In the genomic region with DNA sequence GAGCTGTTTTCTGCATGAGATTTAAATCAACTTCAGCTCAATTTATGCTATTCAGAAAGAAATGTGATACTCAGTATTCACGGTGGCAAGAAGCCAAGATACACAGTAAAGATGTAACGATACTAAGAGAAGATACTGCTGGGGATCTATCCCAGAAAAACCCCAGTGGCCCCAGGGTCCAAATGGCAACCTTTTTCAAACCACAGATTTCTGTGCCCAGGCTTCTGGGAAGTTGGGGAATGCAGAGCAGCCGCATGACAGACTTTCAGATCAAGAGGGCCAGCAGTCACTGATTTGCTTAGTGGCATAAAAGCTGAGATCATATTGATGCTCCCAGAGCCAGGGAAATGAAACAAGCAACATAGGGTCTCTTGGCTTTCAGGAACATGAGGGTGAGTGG, we compare ENCODE assay signal across 1 cellular context.
TF ChIP-seq lines count a peak whose summit lies in the region.

No MANE protein-coding gene starts in this region.

TF ChIP-seq in GM23338, 12 proteins besides CTCF, POLR2A, EP300 and RAD21 (continued from another document):
- TF ChIP-seq, protein P1, sequence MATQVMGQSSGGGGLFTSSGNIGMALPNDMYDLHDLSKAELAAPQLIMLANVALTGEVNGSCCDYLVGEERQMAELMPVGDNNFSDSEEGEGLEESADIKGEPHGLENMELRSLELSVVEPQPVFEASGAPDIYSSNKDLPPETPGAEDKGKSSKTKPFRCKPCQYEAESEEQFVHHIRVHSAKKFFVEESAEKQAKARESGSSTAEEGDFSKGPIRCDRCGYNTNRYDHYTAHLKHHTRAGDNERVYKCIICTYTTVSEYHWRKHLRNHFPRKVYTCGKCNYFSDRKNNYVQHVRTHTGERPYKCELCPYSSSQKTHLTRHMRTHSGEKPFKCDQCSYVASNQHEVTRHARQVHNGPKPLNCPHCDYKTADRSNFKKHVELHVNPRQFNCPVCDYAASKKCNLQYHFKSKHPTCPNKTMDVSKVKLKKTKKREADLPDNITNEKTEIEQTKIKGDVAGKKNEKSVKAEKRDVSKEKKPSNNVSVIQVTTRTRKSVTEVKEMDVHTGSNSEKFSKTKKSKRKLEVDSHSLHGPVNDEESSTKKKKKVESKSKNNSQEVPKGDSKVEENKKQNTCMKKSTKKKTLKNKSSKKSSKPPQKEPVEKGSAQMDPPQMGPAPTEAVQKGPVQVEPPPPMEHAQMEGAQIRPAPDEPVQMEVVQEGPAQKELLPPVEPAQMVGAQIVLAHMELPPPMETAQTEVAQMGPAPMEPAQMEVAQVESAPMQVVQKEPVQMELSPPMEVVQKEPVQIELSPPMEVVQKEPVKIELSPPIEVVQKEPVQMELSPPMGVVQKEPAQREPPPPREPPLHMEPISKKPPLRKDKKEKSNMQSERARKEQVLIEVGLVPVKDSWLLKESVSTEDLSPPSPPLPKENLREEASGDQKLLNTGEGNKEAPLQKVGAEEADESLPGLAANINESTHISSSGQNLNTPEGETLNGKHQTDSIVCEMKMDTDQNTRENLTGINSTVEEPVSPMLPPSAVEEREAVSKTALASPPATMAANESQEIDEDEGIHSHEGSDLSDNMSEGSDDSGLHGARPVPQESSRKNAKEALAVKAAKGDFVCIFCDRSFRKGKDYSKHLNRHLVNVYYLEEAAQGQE (IDR thresholded peaks at IDR 0.05; ENCODE audit: unreplicated experiment) = no peak
- TF ChIP-seq CREB1 (CRISPR knock-in tag; IDR thresholded peaks at IDR 0.05; ENCODE audit: low read depth) (no peak), NANOG (IDR thresholded peaks at IDR 0.05; ENCODE audit: borderline replicate concordance) (no peak), EZH2phosphoT487 (IDR thresholded peaks at IDR 0.05; ENCODE audit: unreplicated experiment) (no peak), EZH2 (IDR thresholded peaks at IDR 0.05; ENCODE audit: low read depth, unreplicated experiment) (no peak), POLR2AphosphoS5 (IDR thresholded peaks at IDR 0.05; ENCODE audit: low read depth) (no peak), STAT1 (IDR thresholded peaks at IDR 0.05; ENCODE audit: unreplicated experiment) (no peak), ZNF331 (CRISPR knock-in tag; IDR thresholded peaks at IDR 0.05; ENCODE audit: low read depth) (no peak), ZNF114 (CRISPR knock-in tag; IDR thresholded peaks at IDR 0.05) (no peak)
- TF ChIP-seq, protein P2, sequence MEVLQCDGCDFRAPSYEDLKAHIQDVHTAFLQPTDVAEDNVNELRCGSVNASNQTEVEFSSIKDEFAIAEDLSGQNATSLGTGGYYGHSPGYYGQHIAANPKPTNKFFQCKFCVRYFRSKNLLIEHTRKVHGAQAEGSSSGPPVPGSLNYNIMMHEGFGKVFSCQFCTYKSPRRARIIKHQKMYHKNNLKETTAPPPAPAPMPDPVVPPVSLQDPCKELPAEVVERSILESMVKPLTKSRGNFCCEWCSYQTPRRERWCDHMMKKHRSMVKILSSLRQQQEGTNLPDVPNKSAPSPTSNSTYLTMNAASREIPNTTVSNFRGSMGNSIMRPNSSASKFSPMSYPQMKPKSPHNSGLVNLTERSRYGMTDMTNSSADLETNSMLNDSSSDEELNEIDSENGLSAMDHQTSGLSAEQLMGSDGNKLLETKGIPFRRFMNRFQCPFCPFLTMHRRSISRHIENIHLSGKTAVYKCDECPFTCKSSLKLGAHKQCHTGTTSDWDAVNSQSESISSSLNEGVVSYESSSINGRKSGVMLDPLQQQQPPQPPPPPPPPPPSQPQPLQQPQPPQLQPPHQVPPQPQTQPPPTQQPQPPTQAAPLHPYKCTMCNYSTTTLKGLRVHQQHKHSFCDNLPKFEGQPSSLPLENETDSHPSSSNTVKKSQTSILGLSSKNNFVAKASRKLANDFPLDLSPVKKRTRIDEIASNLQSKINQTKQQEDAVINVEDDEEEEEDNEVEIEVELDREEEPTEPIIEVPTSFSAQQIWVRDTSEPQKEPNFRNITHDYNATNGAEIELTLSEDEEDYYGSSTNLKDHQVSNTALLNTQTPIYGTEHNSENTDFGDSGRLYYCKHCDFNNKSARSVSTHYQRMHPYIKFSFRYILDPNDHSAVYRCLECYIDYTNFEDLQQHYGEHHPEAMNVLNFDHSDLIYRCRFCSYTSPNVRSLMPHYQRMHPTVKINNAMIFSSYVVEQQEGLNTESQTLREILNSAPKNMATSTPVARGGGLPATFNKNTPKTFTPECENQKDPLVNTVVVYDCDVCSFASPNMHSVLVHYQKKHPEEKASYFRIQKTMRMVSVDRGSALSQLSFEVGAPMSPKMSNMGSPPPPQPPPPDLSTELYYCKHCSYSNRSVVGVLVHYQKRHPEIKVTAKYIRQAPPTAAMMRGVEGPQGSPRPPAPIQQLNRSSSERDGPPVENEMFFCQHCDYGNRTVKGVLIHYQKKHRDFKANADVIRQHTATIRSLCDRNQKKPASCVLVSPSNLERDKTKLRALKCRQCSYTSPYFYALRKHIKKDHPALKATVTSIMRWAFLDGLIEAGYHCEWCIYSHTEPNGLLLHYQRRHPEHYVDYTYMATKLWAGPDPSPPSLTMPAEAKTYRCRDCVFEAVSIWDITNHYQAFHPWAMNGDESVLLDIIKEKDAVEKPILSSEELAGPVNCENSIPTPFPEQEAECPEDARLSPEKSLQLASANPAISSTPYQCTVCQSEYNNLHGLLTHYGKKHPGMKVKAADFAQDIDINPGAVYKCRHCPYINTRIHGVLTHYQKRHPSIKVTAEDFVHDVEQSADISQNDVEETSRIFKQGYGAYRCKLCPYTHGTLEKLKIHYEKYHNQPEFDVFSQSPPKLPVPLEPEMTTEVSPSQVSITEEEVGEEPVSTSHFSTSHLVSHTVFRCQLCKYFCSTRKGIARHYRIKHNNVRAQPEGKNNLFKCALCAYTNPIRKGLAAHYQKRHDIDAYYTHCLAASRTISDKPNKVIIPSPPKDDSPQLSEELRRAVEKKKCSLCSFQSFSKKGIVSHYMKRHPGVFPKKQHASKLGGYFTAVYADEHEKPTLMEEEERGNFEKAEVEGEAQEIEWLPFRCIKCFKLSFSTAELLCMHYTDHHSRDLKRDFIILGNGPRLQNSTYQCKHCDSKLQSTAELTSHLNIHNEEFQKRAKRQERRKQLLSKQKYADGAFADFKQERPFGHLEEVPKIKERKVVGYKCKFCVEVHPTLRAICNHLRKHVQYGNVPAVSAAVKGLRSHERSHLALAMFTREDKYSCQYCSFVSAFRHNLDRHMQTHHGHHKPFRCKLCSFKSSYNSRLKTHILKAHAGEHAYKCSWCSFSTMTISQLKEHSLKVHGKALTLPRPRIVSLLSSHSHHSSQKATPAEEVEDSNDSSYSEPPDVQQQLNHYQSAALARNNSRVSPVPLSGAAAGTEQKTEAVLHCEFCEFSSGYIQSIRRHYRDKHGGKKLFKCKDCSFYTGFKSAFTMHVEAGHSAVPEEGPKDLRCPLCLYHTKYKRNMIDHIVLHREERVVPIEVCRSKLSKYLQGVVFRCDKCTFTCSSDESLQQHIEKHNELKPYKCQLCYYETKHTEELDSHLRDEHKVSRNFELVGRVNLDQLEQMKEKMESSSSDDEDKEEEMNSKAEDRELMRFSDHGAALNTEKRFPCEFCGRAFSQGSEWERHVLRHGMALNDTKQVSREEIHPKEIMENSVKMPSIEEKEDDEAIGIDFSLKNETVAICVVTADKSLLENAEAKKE (CRISPR knock-in tag; IDR thresholded peaks at IDR 0.05) = no peak
